ENCODE assay signal across 16 cellular contexts in genomic region chrX:63475200-63475599, GRCh38.
"Had no signal": no experiment of that assay in that cellular context is flagged by ENCODE, and none has a peak within 500 bp of the region (broad histone marks: within the 10 kb centered on the region; RNA-seq: fewer than 3 reads in every experiment).

No MANE protein-coding gene starts in this region.

- H3K27ac Mint-ChIP-seq: activated B cell treated with CpG ODN at 0.5 μM for 24 hours; activated CD4-positive, alpha-beta T cell treated with anti-CD3 and anti-CD28 coated beads, Interleukin-2, amount 10 ng/mL, durations not matched to agents 24 days and 14 days; activated naive CD4-positive, alpha-beta T cell treated with anti-CD3 and anti-CD28 coated beads for 36 hours; nephron progenitor cell; stimulated activated memory B cell treated with anti-CD40 and anti-IgM and Interleukin-4, amounts not matched to agents 10 μg/mL and 1 μg/mL and 100 μg/mL, for 72 hours had no signal

- H3K27me3 ChIP-seq: body of pancreas, spleen had no signal

- H3K27me3 Mint-ChIP-seq: activated B cell treated with CpG ODN at 0.5 μM for 24 hours; activated CD4-positive, alpha-beta T cell treated with anti-CD3 and anti-CD28 coated beads, Interleukin-2, amount 10 ng/mL, durations not matched to agents 24 days and 14 days; central memory CD8-positive, alpha-beta T cell; stimulated activated memory B cell treated with anti-CD40 and anti-IgM and Interleukin-4, amounts not matched to agents 10 μg/mL and 1 μg/mL and 100 μg/mL, for 72 hours had no signal

- DNase-seq: activated B cell treated with CpG ODN at 0.5 μM for 24 hours; activated CD4-positive, alpha-beta T cell treated with anti-CD3 and anti-CD28 coated beads, Interleukin-2, amount 10 ng/mL, durations not matched to agents 24 days and 14 days; activated naive CD4-positive, alpha-beta T cell treated with anti-CD3 and anti-CD28 coated beads for 36 hours; body of pancreas; effector memory CD4-positive, alpha-beta T cell; hypothalamus; lower lobe of right lung; nephron progenitor cell; psoas muscle; spleen; stimulated activated CD4-positive, alpha-beta T cell treated with anti-CD3 and anti-CD28 coated beads, Interleukin-1b, Interleukin-23, amount 100 ng/mL, for 48 hours; trophoblast cell had no signal

- H3K4me1 ChIP-seq: body of pancreas, lower lobe of right lung, psoas muscle, spleen had no signal

- ATAC-seq: body of pancreas; lower lobe of right lung; mucosa of descending colon; psoas muscle; sciatic nerve; stimulated activated memory B cell treated with anti-CD40 and anti-IgM and Interleukin-4, amounts not matched to agents 10 μg/mL and 1 μg/mL and 100 μg/mL, for 72 hours had no signal

- H3K4me3 ChIP-seq: body of pancreas, lower lobe of right lung, mucosa of descending colon, psoas muscle, spleen had no signal

- H3K4me3 Mint-ChIP-seq: activated B cell treated with CpG ODN at 0.5 μM for 24 hours; activated CD4-positive, alpha-beta T cell treated with anti-CD3 and anti-CD28 coated beads, Interleukin-2, amount 10 ng/mL, durations not matched to agents 24 days and 14 days; activated naive CD4-positive, alpha-beta T cell treated with anti-CD3 and anti-CD28 coated beads for 36 hours; central memory CD8-positive, alpha-beta T cell; nephron progenitor cell; stimulated activated memory B cell treated with anti-CD40 and anti-IgM and Interleukin-4, amounts not matched to agents 10 μg/mL and 1 μg/mL and 100 μg/mL, for 72 hours had no signal

- H3K36me3 ChIP-seq: lower lobe of right lung had no signal

- H3K4me1 Mint-ChIP-seq: activated B cell treated with CpG ODN at 0.5 μM for 24 hours; activated CD4-positive, alpha-beta T cell treated with anti-CD3 and anti-CD28 coated beads, Interleukin-2, amount 10 ng/mL, durations not matched to agents 24 days and 14 days; nephron progenitor cell; stimulated activated memory B cell treated with anti-CD40 and anti-IgM and Interleukin-4, amounts not matched to agents 10 μg/mL and 1 μg/mL and 100 μg/mL, for 72 hours had no signal

- H3K9me3 ChIP-seq: body of pancreas had no signal

- H3K27ac ChIP-seq: body of pancreas, lower lobe of right lung, psoas muscle, spleen had no signal
